ENCODE assay signal across 8 cellular contexts in genomic region chr7:7201583-7202374, GRCh38. TPM values are rescaled to one million over a fixed set of nuclear protein-coding genes. Genes with fewer than 3 reads are reported as not detected.
DNase-seq lines count a peak whose midpoint lies in the region; ATAC-seq and TF ChIP-seq lines count a peak whose summit lies in the region.

No MANE protein-coding gene starts in this region.

- DNase-seq in GM19240 (ENCODE audit: insufficient read length, low spot score), result peak; percentile 20
- peak; percentile 35 for DNase-seq in activated B cell treated with CpG ODN at 0.5 μM for 24 hours
- peak; percentile 50 to 70 for DNase-seq in foreskin keratinocyte
- DNase-seq in stimulated activated effector memory CD8-positive, alpha-beta T cell treated with anti-CD3 and anti-CD28 coated beads, Interleukin-12 subunit alpha, Interleukin-12 subunit beta, amount 100 ng/mL, for 72 hours (ENCODE audit: low spot score in 2 of 2), result peak; percentile 9 to 60
- DNase-seq in hepatic stellate cell (ENCODE audit: low spot score), result no peak
- no peak for DNase-seq in NCI-H82 treated with DMSO at 0.1 percent for 48 hours (lab: John Stamatoyannopoulos, UW; ENCODE audit: unreplicated experiment)

- H3K27ac ChIP-seq in BLaER1, result peak overlapping the region; percentile 18; the same call in 1 of the 2 replicates
- peak overlapping the region; percentile 35 for H3K27ac ChIP-seq in foreskin keratinocyte

- H3K36me3 Mint-ChIP-seq in activated B cell treated with CpG ODN at 0.5 μM for 24 hours (ENCODE audit: low read depth), result peaks cover 15% of the 10 kb centered on the region
- no peaks in the 10 kb centered on the region for H3K36me3 Mint-ChIP-seq in stimulated activated effector memory CD8-positive, alpha-beta T cell treated with anti-CD3 and anti-CD28 coated beads, Interleukin-12 subunit alpha, Interleukin-12 subunit beta, amount 100 ng/mL, for 72 hours

- peaks cover 38% of the 10 kb centered on the region for H3K9me3 ChIP-seq in BLaER1

- peaks cover 43% of the 10 kb centered on the region for H4K20me1 ChIP-seq in BLaER1

- peaks cover 6% of the 10 kb centered on the region; the same call in 1 of the 2 replicates for H3K36me3 ChIP-seq in BLaER1

- peak overlapping the region; percentile 8; the same call in 1 of the 2 replicates for H3K4me3 ChIP-seq in BLaER1

- H3K27me3 ChIP-seq in BLaER1 (no peaks in the 10 kb centered on the region), foreskin keratinocyte (no peaks in the 10 kb centered on the region)

- no peaks in the 10 kb centered on the region for H3K27me3 Mint-ChIP-seq in activated B cell treated with CpG ODN at 0.5 μM for 24 hours

- peak overlapping the region; percentile 79 for H3K4me2 ChIP-seq in BLaER1

- H3K4me3 Mint-ChIP-seq in activated B cell treated with CpG ODN at 0.5 μM for 24 hours, result peak overlapping the region; percentile 67
- peak overlapping the region; percentile 62 for H3K4me3 Mint-ChIP-seq in stimulated activated effector memory CD8-positive, alpha-beta T cell treated with anti-CD3 and anti-CD28 coated beads, Interleukin-12 subunit alpha, Interleukin-12 subunit beta, amount 100 ng/mL, for 72 hours

- H3K9me3 Mint-ChIP-seq in activated B cell treated with CpG ODN at 0.5 μM for 24 hours, result peaks cover 4% of the 10 kb centered on the region
- no peaks in the 10 kb centered on the region for H3K9me3 Mint-ChIP-seq in stimulated activated effector memory CD8-positive, alpha-beta T cell treated with anti-CD3 and anti-CD28 coated beads, Interleukin-12 subunit alpha, Interleukin-12 subunit beta, amount 100 ng/mL, for 72 hours

- POLR2A ChIA-PET in activated B cell treated with CpG ODN at 0.5 μM for 24 hours (lab: Charles Lee), result interaction anchor here (0.7 to 3.4 kb wide), 3 partner anchors 19 to 57 kb away, joined by 3 to 31 read pairs (median 5); partner anchors contain the start of gene C1GALT1

- TF ChIP-seq CTCF in activated B cell treated with CpG ODN at 0.5 μM for 24 hours (IDR thresholded peaks at IDR 0.05) (no peak), foreskin keratinocyte (conservative IDR thresholded peaks at IDR 0.05) (no peak)

- H3K27ac Mint-ChIP-seq in activated B cell treated with CpG ODN at 0.5 μM for 24 hours, result peak overlapping the region; percentile 86
- peak overlapping the region; percentile 86 for H3K27ac Mint-ChIP-seq in stimulated activated effector memory CD8-positive, alpha-beta T cell treated with anti-CD3 and anti-CD28 coated beads, Interleukin-12 subunit alpha, Interleukin-12 subunit beta, amount 100 ng/mL, for 72 hours

- CTCF ChIA-PET in activated B cell treated with CpG ODN at 0.5 μM for 24 hours (lab: Charles Lee), result no interaction called here

- peak overlapping the region; percentile 57; the same call in 1 of the 2 replicates for H3K9ac ChIP-seq in BLaER1

- intact Hi-C loops in activated B cell treated with CpG ODN at 0.5 μM for 24 hours (cut with micrococcal nuclease), result loop anchor here (1.0 to 2.0 kb wide), 5 partner anchors 11 to 57 kb away; partner anchors contain the start of gene C1GALT1

- H3K4me1 Mint-ChIP-seq in activated B cell treated with CpG ODN at 0.5 μM for 24 hours, result peaks cover 90% of the 10 kb centered on the region
- peaks cover 81% of the 10 kb centered on the region for H3K4me1 Mint-ChIP-seq in stimulated activated effector memory CD8-positive, alpha-beta T cell treated with anti-CD3 and anti-CD28 coated beads, Interleukin-12 subunit alpha, Interleukin-12 subunit beta, amount 100 ng/mL, for 72 hours

- peak; percentile 98 for ATAC-seq in HG03196 (IDR thresholded peaks at IDR 0.05; ENCODE audit: unreplicated experiment)
- ATAC-seq in activated B cell treated with CpG ODN at 0.5 μM for 24 hours (ENCODE audit: low read depth), result peak; percentile 100
- peak; percentile 98 for ATAC-seq in foreskin keratinocyte
- peak; percentile 83 for ATAC-seq in stimulated activated effector memory CD8-positive, alpha-beta T cell treated with anti-CD3 and anti-CD28 coated beads, Interleukin-12 subunit alpha, Interleukin-12 subunit beta, amount 100 ng/mL, for 72 hours

- H3K4me1 ChIP-seq in BLaER1 (peaks cover 41% of the 10 kb centered on the region), foreskin keratinocyte (peaks cover 19% of the 10 kb centered on the region)

RNA-seq across cellular contexts. Expression of gene C1GALT1, which starts 19.4 kb away (rescaled TPM):
- 42.1 and 44.2 TPM in 2 replicates for total RNA-seq in activated B cell treated with CpG ODN at 0.5 μM for 24 hours
- 28.3 and 30.1 TPM in 2 replicates for total RNA-seq in foreskin keratinocyte
- polyA plus RNA-seq in foreskin keratinocyte, result 8.3 and 10.8 TPM in 2 replicates

Comparison
In these comparisons a context has a peak if more than half of its experiments do, and no peak if none do; other contexts are left out.
1. DNase-seq: peak in GM19240 (single experiment), activated B cell treated with CpG ODN at 0.5 μM for 24 hours (single experiment), foreskin keratinocyte (2 of 2) and stimulated activated effector memory CD8-positive, alpha-beta T cell treated with anti-CD3 and anti-CD28 coated beads, Interleukin-12 subunit alpha, Interleukin-12 subunit beta, amount 100 ng/mL, for 72 hours (2 of 2); none in hepatic stellate cell (single experiment) and NCI-H82 treated with DMSO at 0.1 percent for 48 hours (single experiment).
2. Peak in every context shown above with its lines, with median percentiles within 50 percentile points of each other: ATAC-seq.